ENCODE assay signal across 16 cellular contexts in genomic region chr1:227942716-227943261, GRCh38. TPM values are rescaled to one million over a fixed set of nuclear protein-coding genes. Genes with fewer than 3 reads are reported as not detected.
DNase-seq lines count a peak whose midpoint lies in the region; ATAC-seq and TF ChIP-seq lines count a peak whose summit lies in the region.
"Had no signal": no experiment of that assay in that cellular context is flagged by ENCODE, and none has a peak within 500 bp of the region (broad histone marks: within the 10 kb centered on the region; RNA-seq: fewer than 3 reads in every experiment).

No MANE protein-coding gene starts in this region.

- peak; percentile 22 for DNase-seq in activated CD4-positive, CD25-positive, alpha-beta regulatory T cell treated with anti-CD3 and anti-CD28 coated beads, Interleukin-2, amount 50 U/mL, for 72 hours
- no peak for DNase-seq in activated CD4-positive, CD25-positive, alpha-beta regulatory T cell (lab: John Stamatoyannopoulos, UW)
- DNase-seq in SJCRH30 = no peak
- DNase-seq in mesenteric fat pad (ENCODE audit: low spot score) = peak; percentile 85
- DNase-seq in sigmoid colon = peak; percentile 63
- no peak for DNase-seq in NCI-H748 treated with DMSO at 0.1 percent for 48 hours (lab: John Stamatoyannopoulos, UW)
- no peak for DNase-seq in DMS114 treated with DMSO at 0.1 percent for 48 hours (lab: John Stamatoyannopoulos, UW; ENCODE audit: unreplicated experiment)
- DNase-seq: 8988T; Karpas-422; NCI-H1105; NK-92 treated with Interleukin-12 subunit alpha and Interleukin-12 subunit beta, amount 100 ng/mL, for 24 hours; T-helper 9 cell had no signal

- H3K36me3 ChIP-seq in SJCRH30 (no peaks in the 10 kb centered on the region), sigmoid colon (no peaks in the 10 kb centered on the region)
- H3K36me3 ChIP-seq: ascending aorta, heart right ventricle had no signal

- no peak for TF ChIP-seq EP300 in sigmoid colon (IDR thresholded peaks at IDR 0.05)

- no peak for TF ChIP-seq CTCF in sigmoid colon (IDR thresholded peaks at IDR 0.05)

- no peak for ATAC-seq in HG02623 (IDR thresholded peaks at IDR 0.05; ENCODE audit: unreplicated experiment)
- ATAC-seq: heart right ventricle had no signal

- H3K4me1 ChIP-seq in SJCRH30 (peaks cover 40% of the 10 kb centered on the region), sigmoid colon (peaks cover 7 to 88% (median 86%) of the 10 kb centered on the region in 4 donors)

- H3K4me3 ChIP-seq in SJCRH30 = no peak overlapping the region
- H3K4me3 ChIP-seq in sigmoid colon = peak overlapping the region in 3 of 4 donors; percentile 16 to 39 (median 23)
- H3K4me3 ChIP-seq: ascending aorta had no signal

- 88 to 91% methylated on average over 8 of the region's 8 CpGs for WGBS in sigmoid colon, 2 donors

- TF ChIP-seq POLR2A in sigmoid colon (IDR thresholded peaks at IDR 0.05) = no peak

- H3K27ac ChIP-seq in SJCRH30 (peak overlapping the region; percentile 80), sigmoid colon (peak overlapping the region in 3 of 4 donors; percentile 91 to 97 (median 95))
- H3K27ac ChIP-seq: ascending aorta, C4-2B had no signal

- H3K27me3 ChIP-seq in SJCRH30 = no peaks in the 10 kb centered on the region
- H3K27me3 ChIP-seq in sigmoid colon = no peaks in the 10 kb centered on the region
- H3K27me3 ChIP-seq: ascending aorta had no signal

- intact Hi-C loops in sigmoid colon (cut with DNase I) = loop anchor here (1.0 kb wide), 1 partner anchor 54 kb away; no protein-coding TSS in a partner anchor

- H3K9me3 ChIP-seq in SJCRH30 (replicated peaks) = no peaks in the 10 kb centered on the region
- H3K9me3 ChIP-seq in sigmoid colon = no peaks in the 10 kb centered on the region
- H3K9me3 ChIP-seq: ascending aorta, heart right ventricle had no signal

RNA-seq across cellular contexts. Expression of gene WNT9A, which starts 4.9 kb away (rescaled TPM):
- total RNA-seq in SJCRH30 (2014; rRNA removed; shearing (Covaris generic)) = 0.79 and 1.1 TPM in 2 replicates
- total RNA-seq in mesenteric fat pad (1.3 TPM), sigmoid colon (10 to 100 TPM in 1 of 4 donors, 1 to 10 TPM in 3; 6.4 to 25.5 (median 8.7) TPM)
- polyA plus RNA-seq in sigmoid colon = 1 to 10 TPM in 1 of 3 donors, under 1 TPM in 2; 0.23 to 2.8 (median 0.60) TPM

Comparison
In these comparisons a context has a peak if more than half of its experiments do, and no peak if none do; other contexts are left out.
1. DNase-seq: peak in activated CD4-positive, CD25-positive, alpha-beta regulatory T cell treated with anti-CD3 and anti-CD28 coated beads, Interleukin-2, amount 50 U/mL, for 72 hours (single experiment), mesenteric fat pad (single experiment) and sigmoid colon (single experiment); none in activated CD4-positive, CD25-positive, alpha-beta regulatory T cell (0 of 4), SJCRH30 (0 of 2), NCI-H748 treated with DMSO at 0.1 percent for 48 hours (single experiment) and DMS114 treated with DMSO at 0.1 percent for 48 hours (single experiment).